8 cellular contexts compared by ENCODE assay signal in the genomic region with DNA sequence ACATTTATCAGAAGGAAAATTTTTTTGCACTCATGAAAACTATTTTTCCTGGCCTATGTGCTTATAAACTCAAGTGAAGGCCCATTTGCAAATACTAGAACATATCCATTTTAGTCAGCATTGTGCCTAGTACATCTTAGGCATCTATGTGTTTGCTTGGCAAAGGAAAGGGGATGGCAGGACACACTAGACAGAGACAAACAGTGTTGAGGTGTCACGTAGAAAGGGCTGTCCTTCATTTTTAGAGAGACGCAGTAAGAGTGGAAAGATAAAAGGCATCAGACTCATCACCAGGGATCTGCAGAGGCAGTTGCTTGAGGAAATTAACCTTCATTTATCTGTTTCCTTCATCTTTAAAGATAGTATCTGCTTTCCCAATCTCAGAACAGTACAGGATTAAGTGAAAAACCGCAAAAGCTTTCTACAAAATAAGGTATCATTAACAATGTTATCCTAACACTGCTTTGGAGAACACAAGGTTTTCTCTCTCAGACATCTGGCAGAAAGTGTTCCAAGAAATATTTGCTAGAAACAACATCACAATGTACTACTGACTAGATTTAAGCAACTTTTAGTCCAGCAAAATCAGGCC. TPM values are rescaled to one million over a fixed set of nuclear protein-coding genes. Genes with fewer than 3 reads are reported as not detected.
DNase-seq lines count a peak whose midpoint lies in the region; ATAC-seq, FAIRE-seq and TF ChIP-seq lines count a peak whose summit lies in the region.

No MANE protein-coding gene starts in this region.

- TF ChIP-seq EP300 in K562 (IDR thresholded peaks at IDR 0.05; ENCODE audit: low read length), result no peak

- H3K36me3 ChIP-seq in heart right ventricle (peaks cover 0 to 12% (median 0%) of the 10 kb centered on the region in 9 donors), K562 (ENCODE audit: control insufficient read depth, insufficient read depth, low read length) (peaks cover 39% of the 10 kb centered on the region), lung (ENCODE audit: control insufficient read depth in 2 of 2, insufficient read depth in 2 of 2, low read length in 2 of 2) (no peaks in the 10 kb centered on the region), uterus (no peaks in the 10 kb centered on the region)

- POLR2A ChIA-PET in K562 (lab: Yijun Ruan, JAX), result interaction anchor here (1.1 kb wide), 1 partner anchor 11 kb away, joined by 5 read pairs; no protein-coding TSS in a partner anchor

- H3K79me2 ChIP-seq in K562 (ENCODE audit: control insufficient read depth, insufficient read depth, low read length), result peaks cover 74% of the 10 kb centered on the region

- DNase-seq in heart right ventricle (no peak), cardiac septum (ENCODE audit: low spot score) (no peak), K562 (ENCODE audit: extremely low read depth in 1 of 4, low spot score in 3 of 4) (peak in 1 of 4 experiments; percentile 5), lung (ENCODE audit: low spot score) (no peak), uterus (no peak), putamen (ENCODE audit: low spot score) (no peak), activated gamma-delta T cell (lab: John Stamatoyannopoulos, UW) (no peak)
- DNase-seq in effector CD8-positive, alpha-beta T cell (lab: John Stamatoyannopoulos, UW), result no peak

- peaks cover 20 to 65% (median 62%) of the 10 kb centered on the region in 9 donors for H3K4me1 ChIP-seq in heart right ventricle
- H3K4me1 ChIP-seq in K562 (replicated peaks in 1 of 2; ENCODE audit: control insufficient read depth in 2 of 2, insufficient read depth in 2 of 2, low read length in 2 of 2), result peaks cover 0 to 3% of the 10 kb centered on the region in 2 experiments; a peak in 1 of 5 replicates
- peaks cover 6 to 16% of the 10 kb centered on the region in 2 donors for H3K4me1 ChIP-seq in lung (ENCODE audit: control insufficient read depth in 2 of 2, insufficient read depth in 2 of 2, low read length in 2 of 2)
- H3K4me1 ChIP-seq in uterus, result peaks cover 4 to 5% of the 10 kb centered on the region in 2 donors

- no peak for TF ChIP-seq RAD21 in K562 (CRISPR knock-in tag; conservative IDR thresholded peaks at IDR 0.05 in 1 of 2, IDR thresholded peaks at IDR 0.05 in 1 of 2)

- CTCF ChIA-PET in K562 (lab: Yijun Ruan, JAX; ENCODE audit: low intra/inter-chr PET ratio), result interaction anchor here (0.9 kb wide), 1 partner anchor 29 kb away, joined by 5 read pairs; no protein-coding TSS in a partner anchor

- H3K4me3 ChIP-seq in heart right ventricle (peak overlapping the region; percentile 73 to 95 (median 92)), K562 (peak overlapping the region; percentile 89), lung (peak overlapping the region; percentile 52), uterus (peak overlapping the region; percentile 68 to 86)

- H3K27ac ChIP-seq in heart right ventricle (peak overlapping the region; percentile 93 to 100 (median 98)), K562 (ENCODE audit: extremely low read depth, low read depth, low read length) (no peak overlapping the region), lung (ENCODE audit: low read depth in 1 of 2, low read length in 1 of 2) (peak overlapping the region; percentile 93 to 99), uterus (peak overlapping the region; percentile 92 to 99)

- intact Hi-C loops in heart right ventricle (cut with DNase I), result loop anchor here in 7 of 10 donors (5.0 to 10.0 kb wide), 6 partner anchors 106 to 509 kb away; a partner anchor contains a TSS
- intact Hi-C loops in cardiac septum (cut with DNase I), result loop anchor here (10.0 kb wide), 2 partner anchors 106 to 356 kb away; a partner anchor contains a TSS
- intact Hi-C loops in K562 (cut with micrococcal nuclease), result no loop called here
- intact Hi-C loops in uterus (cut with DNase I; ENCODE audit: low total_unique reads), result no loop called here

- BruUV-seq in K562 (replicated peaks; lab: Mats Ljungman, UMichigan), result no TSS peak

- peak overlapping the region in 1 of 2 experiments; percentile 88; a peak in 2 of 4 replicates for H3K9ac ChIP-seq in K562 (ENCODE audit: insufficient read depth in 1 of 2, low read depth in 2 of 2, low read length in 2 of 2)

- no peak overlapping the region for H2AFZ ChIP-seq in K562 (ENCODE audit: low read depth, low read length)

- no peak for FAIRE-seq in K562 (lab: Jason Lieb, UNC)

- peaks cover 0 to 18% (median 0%) of the 10 kb centered on the region in 7 donors for H3K27me3 ChIP-seq in heart right ventricle
- no peaks in the 10 kb centered on the region for H3K27me3 ChIP-seq in K562 (ENCODE audit: control insufficient read depth in 2 of 2, insufficient read depth in 2 of 2, low read length in 2 of 2)
- H3K27me3 ChIP-seq in lung (ENCODE audit: control insufficient read depth, insufficient read depth), result no peaks in the 10 kb centered on the region
- no peaks in the 10 kb centered on the region for H3K27me3 ChIP-seq in uterus

- TF ChIP-seq POLR2A in K562 (conservative IDR thresholded peaks at IDR 0.05), result no peak
- no peak for TF ChIP-seq POLR2A in uterus (IDR thresholded peaks at IDR 0.05)

- TF ChIP-seq CTCF in heart right ventricle (IDR thresholded peaks at IDR 0.05) (no peak), K562 (IDR thresholded peaks at IDR 0.05 in 2 of 3, conservative IDR thresholded peaks at IDR 0.05 in 1 of 3; ENCODE audit: insufficient read depth in 2 of 3, low read depth in 1 of 3, low read length in 3 of 3) (no peak), lung (IDR thresholded peaks at IDR 0.05; ENCODE audit: control extremely low read depth, extremely low read depth) (no peak), uterus (IDR thresholded peaks at IDR 0.05) (no peak)

- H4K20me1 ChIP-seq in K562 (replicated peaks; ENCODE audit: control insufficient read depth, insufficient read depth, low read length), result 0 out of 2 replicates have a peak, but pooled peaks cover 6% of the 10 kb centered on the region

- H3K9me3 ChIP-seq in heart right ventricle (no peaks in the 10 kb centered on the region), K562 (replicated peaks; ENCODE audit: control insufficient read depth, insufficient read depth, low read depth, low read length) (no peaks in the 10 kb centered on the region), lung (ENCODE audit: control insufficient read depth in 2 of 2, insufficient read depth in 1 of 2, low read length in 1 of 2) (no peaks in the 10 kb centered on the region), uterus (no peaks in the 10 kb centered on the region)

- ATAC-seq in heart right ventricle (no peak), K562 (no peak), lung (ENCODE audit: insufficient read depth, low FRiP score) (no peak)

- peak overlapping the region; percentile 96 for H3K4me2 ChIP-seq in K562 (ENCODE audit: insufficient read depth, low read length)

- no peaks in the 10 kb centered on the region for H3K9me1 ChIP-seq in K562 (ENCODE audit: control insufficient read depth, insufficient read depth, low read length)

- in situ Hi-C loops in K562 (cut with MboI), result no loop called here

- WGBS in heart right ventricle, 2 donors, result 20 to 23% methylated on average over 3 of the region's 3 CpGs
- WGBS in K562 (ENCODE audit: insufficient coverage, low coverage, missing lambda C conversion rate), result 7% methylated on average over 3 of the region's 3 CpGs
- WGBS in lung, 2 donors, result 19 to 20% methylated on average over 3 of the region's 3 CpGs

RNA-seq across cellular contexts. Expression of a gene that starts 2.1 kb away (rescaled TPM):
- total RNA-seq in heart right ventricle (1,000 to 10,000 TPM in 1 of 10 donors, 100 to 1,000 TPM in 9; 516 to 1,012 (median 632) TPM), cardiac septum (998 TPM), K562 (2014; rRNA removed) (81.5 and 129 TPM in 2 replicates), K562 (2014; rRNA removed; fragmentation: Illumina TruSeq; extraction: Trizol) (86.4 and 100 TPM in 2 replicates), K562 (2015; rRNA removed; fragmentation: Illumina TruSeq; extraction: Trizol) (72.3 and 75.3 TPM in 2 replicates), K562 (2021) (196 and 210 TPM in 2 replicates), lung (100 to 1,000 TPM; 134 to 299 TPM), uterus (100 to 1,000 TPM in 3 of 4 donors, 10 to 100 TPM in 1; 49.4 to 372 (median 216) TPM)
- polyA plus RNA-seq in heart right ventricle (1,000 to 10,000 TPM in 1 of 2 donors, 100 to 1,000 TPM in 1; 244 to 1,254 TPM), K562 (2011; rRNA removed) (36.7 and 64.4 TPM in 2 replicates), K562 (2014; fragmentation: Illumina TruSeq; extraction: Trizol) (193 and 239 TPM in 2 replicates), K562 (2014; fragmentation: Nextera tagmentation; extraction: Ambion mirVana) (10 to 100 TPM; 47.0 to 51.2 TPM), K562 (2014; rRNA removed) (89.2 and 107 TPM in 2 replicates), lung (100 to 1,000 TPM; 228 to 276 TPM)
- 51.3 and 79.8 TPM in 2 replicates for total RNA-seq in K562 (2011; cell fraction: chromatin; rRNA removed; ENCODE audit: low replicate concordance)
- total RNA-seq in K562 (2011; cell fraction: nucleolus; rRNA removed), result 31.9 and 37.2 TPM in 2 replicates
- total RNA-seq in K562 (2011; cell fraction: nucleoplasm; rRNA removed), result 53.0 and 69.2 TPM in 2 replicates
- 55.8 and 69.1 TPM in 2 replicates for polyA plus RNA-seq in K562 (2011; cell fraction: cytosol; rRNA removed)
- 124 and 194 TPM in 2 replicates for polyA plus RNA-seq in K562 (2011; cell fraction: nucleus; rRNA removed)
- polyA plus RNA-seq in K562 (2012), result 94.8 and 138 TPM in 2 replicates
- 34.6 and 42.5 TPM in 2 replicates for polyA minus RNA-seq in K562 (2011; rRNA and poly(A)+ RNA removed)
- 42.3 and 61.3 TPM in 2 replicates for polyA minus RNA-seq in K562 (2011; cell fraction: cytosol; rRNA and poly(A)+ RNA removed)
- polyA minus RNA-seq in K562 (2011; cell fraction: nucleus; rRNA and poly(A)+ RNA removed), result 64.6 and 92.0 TPM in 2 replicates

RNA-seq across cellular contexts. Expression of a gene that starts 47.2 kb away (rescaled TPM):
- 1 to 10 TPM in 1 of 10 donors, under 1 TPM in 2, not detected in 7; 0.15 to 1.2 (median 0.15) TPM for total RNA-seq in heart right ventricle
- polyA plus RNA-seq in heart right ventricle, result under 1 TPM in 1 of 2 donors, not detected in 1; 0.01 TPM
- total RNA-seq in cardiac septum, result 0.16 TPM
- total RNA-seq in K562 (2011; cell fraction: chromatin; rRNA removed; ENCODE audit: low replicate concordance), result 0.14 and 1.1 TPM in 2 replicates
- total RNA-seq in K562 (2011; cell fraction: nucleolus; rRNA removed), result 0.17 and 0.66 TPM in 2 replicates
- total RNA-seq in K562 (2011; cell fraction: nucleoplasm; rRNA removed), result 0.23 and 0.81 TPM in 2 replicates
- 0.16 and 0.64 TPM in 2 replicates for total RNA-seq in K562 (2014; rRNA removed)
- total RNA-seq in K562 (2014; rRNA removed; fragmentation: Illumina TruSeq; extraction: Trizol), result 0.38 and 1.1 TPM in 2 replicates
- total RNA-seq in K562 (2015; rRNA removed; fragmentation: Illumina TruSeq; extraction: Trizol), result 0.34 and 1.8 TPM in 2 replicates
- 0.31 and 0.95 TPM in 2 replicates for total RNA-seq in K562 (2021)
- 0.31 and 0.38 TPM in 2 replicates for polyA plus RNA-seq in K562 (2011; rRNA removed)
- polyA plus RNA-seq in K562 (2011; cell fraction: cytosol; rRNA removed), result 0.13 TPM in 2 replicates
- 0.18 and 1.1 TPM in 2 replicates for polyA plus RNA-seq in K562 (2011; cell fraction: nucleus; rRNA removed)
- polyA plus RNA-seq in K562 (2012), result 0.24 and 0.40 TPM in 2 replicates
- polyA plus RNA-seq in K562 (2014; fragmentation: Illumina TruSeq; extraction: Trizol), result 0.36 and 0.56 TPM in 2 replicates
- under 1 TPM; 0.44 to 0.67 TPM for polyA plus RNA-seq in K562 (2014; fragmentation: Nextera tagmentation; extraction: Ambion mirVana)
- polyA plus RNA-seq in K562 (2014; rRNA removed), result 0.11 and 0.46 TPM in 2 replicates
- 0.18 and 1.4 TPM in 2 replicates for polyA minus RNA-seq in K562 (2011; rRNA and poly(A)+ RNA removed)
- polyA minus RNA-seq in K562 (2011; cell fraction: cytosol; rRNA and poly(A)+ RNA removed), result not detected in 2 replicates
- 0.13 TPM in 1 of 2 replicates, not detected in the other for polyA minus RNA-seq in K562 (2011; cell fraction: nucleus; rRNA and poly(A)+ RNA removed)
- 1 to 10 TPM in 1 of 2 donors, under 1 TPM in 1; 0.77 to 1.0 TPM for total RNA-seq in lung
- 1 to 10 TPM in 1 of 2 donors, under 1 TPM in 1; 0.67 to 1.3 TPM for polyA plus RNA-seq in lung
- total RNA-seq in uterus, result 1 to 10 TPM in 1 of 4 donors, under 1 TPM in 1, not detected in 2; 0.62 to 2.1 TPM

Comparison
In these comparisons a context has a peak if more than half of its experiments do, and no peak if none do; other contexts are left out.
1. intact Hi-C loops: an anchor here in heart right ventricle (5.0 to 10.0 kb wide) and cardiac septum (10.0 kb wide); none called in K562 and uterus.